ENCODE assay signal across 25 cellular contexts in genomic region chr7:89028319-89028718, GRCh38.
"Had no signal": no experiment of that assay in that cellular context is flagged by ENCODE, and none has a peak within 500 bp of the region (broad histone marks: within the 10 kb centered on the region; RNA-seq: fewer than 3 reads in every experiment).

No MANE protein-coding gene starts in this region.

- H3K9me3 ChIP-seq: left ventricle myocardium inferior, sigmoid colon, upper lobe of right lung had no signal

- H3K4me2 ChIP-seq: neural progenitor cell, smooth muscle cell had no signal

- DNase-seq: activated CD4-positive, alpha-beta T cell treated with anti-CD3 and anti-CD28 coated beads, Interleukin-2, amount 10 ng/mL, durations not matched to agents 7 days and 5 days; activated CD4-positive, CD25-positive, alpha-beta regulatory T cell treated with anti-CD3 and anti-CD28 coated beads, Interleukin-2, amount 50 U/mL, for 72 hours; activated CD8-positive, alpha-beta memory T cell treated with anti-CD3 and anti-CD28 coated beads, Interleukin-2, amount 10 ng/mL, durations not matched to agents 7 days and 5 days; activated CD8-positive, alpha-beta T cell treated with anti-CD3 and anti-CD28 coated beads for 36 hours; activated gamma-delta T cell; activated naive CD4-positive, alpha-beta T cell treated with anti-CD3 and anti-CD28 coated beads, Interleukin-2, amount 50 U/mL, for 16 hours; activated naive CD8-positive, alpha-beta T cell treated with anti-CD3 and anti-CD28 coated beads, Interleukin-2, amount 50 U/mL, for 24 hours; activated T-cell treated with anti-CD3 and anti-CD28 coated beads for 4 hours; effector memory CD4-positive, alpha-beta T cell; foreskin keratinocyte; glutamatergic neuron; hypothalamus; left ventricle myocardium inferior; naive thymus-derived CD8-positive, alpha-beta T cell; posterior cingulate gyrus; sigmoid colon; stimulated activated CD4-positive, alpha-beta T cell treated with anti-CD3 and anti-CD28 coated beads, Interleukin-15, amount 100 ng/mL, for 24 hours; stimulated activated CD8-positive, alpha-beta memory T cell treated with anti-CD3 and anti-CD28 coated beads, Interleukin-4, amount 100 ng/mL, for 48 hours; stimulated activated naive CD4-positive, alpha-beta T cell; upper lobe of right lung; WERI-Rb-1 had no signal

- H3K27ac ChIP-seq: foreskin keratinocyte, left ventricle myocardium inferior, neural progenitor cell, sigmoid colon, upper lobe of right lung, WERI-Rb-1 had no signal

- H3K4me3 Mint-ChIP-seq: activated CD4-positive, alpha-beta T cell treated with anti-CD3 and anti-CD28 coated beads, Interleukin-2, amount 10 ng/mL, durations not matched to agents 7 days and 5 days; activated CD8-positive, alpha-beta memory T cell treated with anti-CD3 and anti-CD28 coated beads, Interleukin-2, amount 10 ng/mL, durations not matched to agents 7 days and 5 days; activated CD8-positive, alpha-beta T cell treated with anti-CD3 and anti-CD28 coated beads for 36 hours; activated naive CD8-positive, alpha-beta T cell treated with anti-CD3 and anti-CD28 coated beads, Interleukin-2, amount 50 U/mL, for 24 hours; central memory CD8-positive, alpha-beta T cell; naive thymus-derived CD8-positive, alpha-beta T cell; neural progenitor cell; T-helper 2 cell treated with Interferon-gamma antibody and Interleukin-4, amounts not matched to agents 5 μg/mL and 100 μg/mL, for 36 hours had no signal

- H3K4me1 Mint-ChIP-seq: activated CD4-positive, alpha-beta T cell treated with anti-CD3 and anti-CD28 coated beads, Interleukin-2, amount 10 ng/mL, durations not matched to agents 7 days and 5 days; activated CD8-positive, alpha-beta memory T cell treated with anti-CD3 and anti-CD28 coated beads, Interleukin-2, amount 10 ng/mL, durations not matched to agents 7 days and 5 days; central memory CD8-positive, alpha-beta T cell; neural progenitor cell had no signal

- H3K4me3 ChIP-seq: left ventricle myocardium inferior, neural progenitor cell, sigmoid colon, smooth muscle cell, upper lobe of right lung had no signal

- H3K27ac Mint-ChIP-seq: activated CD4-positive, alpha-beta T cell treated with anti-CD3 and anti-CD28 coated beads, Interleukin-2, amount 10 ng/mL, durations not matched to agents 7 days and 5 days; activated CD8-positive, alpha-beta memory T cell treated with anti-CD3 and anti-CD28 coated beads, Interleukin-2, amount 10 ng/mL, durations not matched to agents 7 days and 5 days; activated CD8-positive, alpha-beta T cell treated with anti-CD3 and anti-CD28 coated beads for 36 hours; activated naive CD8-positive, alpha-beta T cell treated with anti-CD3 and anti-CD28 coated beads, Interleukin-2, amount 50 U/mL, for 24 hours; naive thymus-derived CD8-positive, alpha-beta T cell; neural progenitor cell; T-helper 2 cell treated with Interferon-gamma antibody and Interleukin-4, amounts not matched to agents 5 μg/mL and 100 μg/mL, for 36 hours had no signal

- H3K27me3 ChIP-seq: foreskin keratinocyte, neural progenitor cell, sigmoid colon, upper lobe of right lung had no signal

- H3K9ac ChIP-seq: neural progenitor cell had no signal

- H3K36me3 Mint-ChIP-seq: activated CD8-positive, alpha-beta memory T cell treated with anti-CD3 and anti-CD28 coated beads, Interleukin-2, amount 10 ng/mL, durations not matched to agents 7 days and 5 days; naive thymus-derived CD8-positive, alpha-beta T cell; neural progenitor cell had no signal

- H2AFZ ChIP-seq: neural progenitor cell had no signal

- H3K36me3 ChIP-seq: left ventricle myocardium inferior, neural progenitor cell, sigmoid colon, upper lobe of right lung, WERI-Rb-1 had no signal

- H3K4me1 ChIP-seq: left ventricle myocardium inferior, neural progenitor cell, sigmoid colon, upper lobe of right lung had no signal

- H3K9me3 Mint-ChIP-seq: activated CD4-positive, alpha-beta T cell treated with anti-CD3 and anti-CD28 coated beads, Interleukin-2, amount 10 ng/mL, durations not matched to agents 7 days and 5 days; activated CD8-positive, alpha-beta T cell treated with anti-CD3 and anti-CD28 coated beads for 36 hours; activated naive CD8-positive, alpha-beta T cell treated with anti-CD3 and anti-CD28 coated beads, Interleukin-2, amount 50 U/mL, for 24 hours; neural progenitor cell; T-helper 2 cell treated with Interferon-gamma antibody and Interleukin-4, amounts not matched to agents 5 μg/mL and 100 μg/mL, for 36 hours had no signal

- ATAC-seq: activated CD8-positive, alpha-beta memory T cell treated with anti-CD3 and anti-CD28 coated beads, Interleukin-2, amount 10 ng/mL, durations not matched to agents 7 days and 5 days; activated CD8-positive, alpha-beta T cell treated with anti-CD3 and anti-CD28 coated beads for 36 hours; activated naive CD8-positive, alpha-beta T cell treated with anti-CD3 and anti-CD28 coated beads, Interleukin-2, amount 50 U/mL, for 24 hours; foreskin keratinocyte; naive thymus-derived CD8-positive, alpha-beta T cell; upper lobe of right lung had no signal

- H3K27me3 Mint-ChIP-seq: activated CD4-positive, alpha-beta T cell treated with anti-CD3 and anti-CD28 coated beads, Interleukin-2, amount 10 ng/mL, durations not matched to agents 7 days and 5 days; activated CD8-positive, alpha-beta memory T cell treated with anti-CD3 and anti-CD28 coated beads, Interleukin-2, amount 10 ng/mL, durations not matched to agents 7 days and 5 days; activated CD8-positive, alpha-beta T cell treated with anti-CD3 and anti-CD28 coated beads for 36 hours; central memory CD8-positive, alpha-beta T cell had no signal
